ENCODE assay signal across 24 cellular contexts in genomic region chr9:14730367-14730958, GRCh38. TPM values are rescaled to one million over a fixed set of nuclear protein-coding genes. Genes with fewer than 3 reads are reported as not detected.
"Had no signal": no experiment of that assay in that cellular context is flagged by ENCODE, and none has a peak within 500 bp of the region (broad histone marks: within the 10 kb centered on the region; RNA-seq: fewer than 3 reads in every experiment).

No MANE protein-coding gene starts in this region.

- H3K36me3 ChIP-seq: uterus had no signal

- H3K27ac ChIP-seq: epithelial cell of prostate, uterus had no signal

- DNase-seq: activated CD4-positive, alpha-beta T cell treated with anti-CD3 and anti-CD28 coated beads for 36 hours; activated CD4-positive, CD25-positive, alpha-beta regulatory T cell; activated effector memory CD4-positive, alpha-beta T cell treated with Interleukin-2 at 50 U/mL for 16 hours; activated naive CD4-positive, alpha-beta T cell treated with Interleukin-2 at 50 U/mL for 16 hours; effector CD8-positive, alpha-beta T cell; foreskin melanocyte; islet precursor cell; natural killer cell; right cardiac atrium; stimulated activated CD4-positive, alpha-beta T cell treated with anti-CD3 and anti-CD28 coated beads, Interleukin-12 subunit alpha, Interleukin-12 subunit beta, amount 100 ng/mL, for 4 hours; stimulated activated CD4-positive, alpha-beta T cell treated with anti-CD3 and anti-CD28 coated beads, Interleukin-4, amount 100 ng/mL, for 1 hour; uterus had no signal

- H3K4me3 ChIP-seq: uterus had no signal

- H3K27me3 ChIP-seq: uterus had no signal

- ATAC-seq: activated CD4-positive, alpha-beta T cell treated with anti-CD3 and anti-CD28 coated beads for 36 hours; natural killer cell had no signal

- H3K4me1 ChIP-seq: uterus had no signal

- H3K9me3 ChIP-seq: uterus had no signal

RNA-seq across cellular contexts. Expression of gene CER1, which starts 7.9 kb away (rescaled TPM):
- total RNA-seq: activated CD4-positive, alpha-beta T cell treated with anti-CD3 and anti-CD28 coated beads for 36 hours; bronchial epithelial cell; dermis microvascular lymphatic vessel endothelial cell; fibroblast of lung; glomerular endothelial cell; lower leg skin; mononuclear cell; natural killer cell; pulmonary artery endothelial cell; right cardiac atrium; skeletal muscle tissue; subcutaneous adipose tissue; T-helper 1 cell treated with Interleukin-12 subunit alpha and Interleukin-12 subunit beta and Interleukin-4 antibody, amounts not matched to agents 30 ng/mL and 1 ng/mL, for 36 hours had no signal
- polyA plus RNA-seq: adipose tissue, fibroblast of lung, right cardiac atrium had no signal
